ENCODE assay signal across 8 cellular contexts in genomic region chr19:18173054-18173571, GRCh38.
DNase-seq lines count a peak whose midpoint lies in the region; ATAC-seq and FAIRE-seq lines count a peak whose summit lies in the region.

No MANE protein-coding gene starts in this region.

- no peak for FAIRE-seq in GM19239 (lab: Jason Lieb, UNC)

- H3K9me3 Mint-ChIP-seq in central memory CD8-positive, alpha-beta T cell: no peaks in the 10 kb centered on the region

- H3K9ac ChIP-seq in HUES48 (ENCODE audit: low read depth, low read length) (no peak overlapping the region), mucosa of stomach (ENCODE audit: low read length) (peak overlapping the region; percentile 65)

- no peaks in the 10 kb centered on the region for H3K9me3 ChIP-seq in HUES48 (ENCODE audit: control insufficient read depth, insufficient read depth, low read length)
- no peaks in the 10 kb centered on the region for H3K9me3 ChIP-seq in mucosa of stomach (ENCODE audit: control insufficient read depth, low read length)

- peak overlapping the region; percentile 70 for H3K4me3 ChIP-seq in HUES48 (ENCODE audit: low read depth, low read length)
- peak overlapping the region; percentile 67 for H3K4me3 ChIP-seq in mucosa of stomach (ENCODE audit: low read length)

- H3K27ac ChIP-seq in HUES48 (ENCODE audit: low read depth, low read length): no peak overlapping the region

- in situ Hi-C loops in KBM-7 (cut with MboI; ENCODE audit: low pct_unique_long_range_greater_than_20kb, low sequenced_read_pairs): no loop called here

- no peak for DNase-seq in central memory CD8-positive, alpha-beta T cell (ENCODE audit: low spot score in 2 of 2)
- no peak for DNase-seq in GM19239 (ENCODE audit: insufficient read length, low spot score)
- DNase-seq in KBM-7: no peak
- no peak for DNase-seq in stimulated activated CD4-positive, alpha-beta T cell treated with anti-CD3 and anti-CD28 coated beads, Interleukin-2, amount 100 ng/mL, for 48 hours
- no peak for DNase-seq in Ammon's horn (ENCODE audit: low spot score)

- H3K27me3 Mint-ChIP-seq in central memory CD8-positive, alpha-beta T cell: no peaks in the 10 kb centered on the region

- H3K27me3 ChIP-seq in HUES48 (ENCODE audit: control insufficient read depth, insufficient read depth, low read length): peaks cover 17% of the 10 kb centered on the region
- no peaks in the 10 kb centered on the region for H3K27me3 ChIP-seq in mucosa of stomach (ENCODE audit: control insufficient read depth, insufficient read depth, low read length)

- H3K36me3 ChIP-seq in HUES48 (ENCODE audit: control insufficient read depth, insufficient read depth, low read length) (peaks cover 13% of the 10 kb centered on the region), mucosa of stomach (ENCODE audit: control insufficient read depth, insufficient read depth, low read length) (no peaks in the 10 kb centered on the region)

- peak; percentile 35 for ATAC-seq in GM18909 (IDR thresholded peaks at IDR 0.05; ENCODE audit: poor library complexity, unreplicated experiment)
- peak; percentile 7 for ATAC-seq in central memory CD8-positive, alpha-beta T cell (replicated peaks; ENCODE audit: extremely low read depth, poor library complexity, severe bottlenecking)

- H3K36me3 Mint-ChIP-seq in central memory CD8-positive, alpha-beta T cell (ENCODE audit: insufficient read depth): peaks cover 16% of the 10 kb centered on the region

- no peaks in the 10 kb centered on the region; the same call in 1 of the 2 replicates for H3K4me1 ChIP-seq in HUES48 (ENCODE audit: control insufficient read depth, insufficient read depth, low read length)
- peaks cover 16% of the 10 kb centered on the region for H3K4me1 ChIP-seq in mucosa of stomach (ENCODE audit: control insufficient read depth, insufficient read depth, low read length)

- H3K4me1 Mint-ChIP-seq in central memory CD8-positive, alpha-beta T cell: peaks cover 21% of the 10 kb centered on the region

- peak overlapping the region; percentile 78 for H3K27ac Mint-ChIP-seq in central memory CD8-positive, alpha-beta T cell (ENCODE audit: low read depth)

- H3K4me3 Mint-ChIP-seq in central memory CD8-positive, alpha-beta T cell: peak overlapping the region; percentile 90
